Comparison of ENCODE assay signal across 10 cellular contexts in the genomic region with DNA sequence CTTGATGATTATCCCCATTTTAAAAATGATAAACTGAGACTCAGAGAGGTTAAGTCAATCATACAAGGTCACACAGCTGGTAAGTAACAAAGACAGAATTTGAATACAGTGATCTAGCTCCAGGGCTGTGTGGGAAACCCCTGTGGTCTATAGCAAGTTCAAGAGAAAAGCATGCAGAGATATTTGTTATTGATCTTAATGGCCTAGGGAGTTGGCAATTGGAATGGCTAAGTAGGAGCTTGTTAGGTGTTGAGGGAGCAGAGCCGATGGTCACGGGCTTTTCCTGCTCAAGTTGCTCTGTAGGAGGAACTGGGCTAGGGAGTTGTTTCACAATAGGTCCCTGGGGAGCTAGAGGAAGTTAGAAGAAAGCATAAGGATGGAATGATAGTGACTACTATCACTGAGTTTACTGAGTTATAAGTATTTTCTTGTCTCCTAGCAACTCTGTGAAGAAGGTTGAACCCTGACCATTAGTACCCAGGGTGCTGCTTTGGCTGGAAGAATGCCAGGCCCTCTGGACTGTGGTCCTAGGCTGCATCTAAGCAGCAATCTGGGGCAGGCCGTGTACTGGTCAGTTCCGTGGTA. TPM values are rescaled to one million over a fixed set of nuclear protein-coding genes. Genes with fewer than 3 reads are reported as not detected.
DNase-seq lines count a peak whose midpoint lies in the region; ATAC-seq, FAIRE-seq and TF ChIP-seq lines count a peak whose summit lies in the region.
"Had no signal": no experiment of that assay in that cellular context is flagged by ENCODE, and none has a peak within 500 bp of the region (broad histone marks: within the 10 kb centered on the region; RNA-seq: fewer than 3 reads in every experiment).

No MANE protein-coding gene starts in this region.

- H3K27ac Mint-ChIP-seq in CD4-positive, CD25-positive, alpha-beta regulatory T cell, result peak overlapping the region; percentile 88 to 95 (median 89)

- H3K9me1 ChIP-seq in K562 (ENCODE audit: control insufficient read depth, insufficient read depth, low read length), result no peaks in the 10 kb centered on the region

- no peak overlapping the region for H3K4me2 ChIP-seq in K562 (ENCODE audit: insufficient read depth, low read length)

- no peak for TF ChIP-seq EP300 in K562 (IDR thresholded peaks at IDR 0.05; ENCODE audit: low read length)

- peaks cover 0 to 2% (median 0%) of the 10 kb centered on the region in 7 donors for H3K9me3 Mint-ChIP-seq in CD4-positive, CD25-positive, alpha-beta regulatory T cell

- H3K4me1 ChIP-seq in CD4-positive, CD25-positive, alpha-beta regulatory T cell (ENCODE audit: control insufficient read depth, insufficient read depth, low read length, poor library complexity, severe bottlenecking), result peaks cover 28% of the 10 kb centered on the region
- H3K4me1 ChIP-seq in K562 (replicated peaks in 1 of 2; ENCODE audit: control insufficient read depth in 2 of 2, insufficient read depth in 2 of 2, low read length in 2 of 2) (no peaks in the 10 kb centered on the region), mucosa of rectum (ENCODE audit: control insufficient read depth in 2 of 2, insufficient read depth in 2 of 2, low read length in 2 of 2) (peaks cover 16 to 19% of the 10 kb centered on the region in 2 donors)

- no peaks in the 10 kb centered on the region for H3K27me3 ChIP-seq in CD4-positive, CD25-positive, alpha-beta regulatory T cell (ENCODE audit: control insufficient read depth, insufficient read depth, low read length)
- H3K27me3 ChIP-seq in K562 (ENCODE audit: control insufficient read depth in 2 of 2, insufficient read depth in 2 of 2, low read length in 2 of 2), result peaks cover 0 to 4% of the 10 kb centered on the region in 2 experiments; a peak in 3 of 5 replicates
- no peaks in the 10 kb centered on the region for H3K27me3 ChIP-seq in mucosa of rectum (ENCODE audit: control insufficient read depth in 2 of 2, insufficient read depth in 2 of 2, low read length in 2 of 2)
- H3K27me3 ChIP-seq: tibial artery had no signal

- no peak overlapping the region for H2AFZ ChIP-seq in K562 (ENCODE audit: low read depth, low read length)

- H3K4me3 ChIP-seq in CD4-positive, CD25-positive, alpha-beta regulatory T cell (ENCODE audit: low read depth, low read length), result peak overlapping the region; percentile 57
- H3K4me3 ChIP-seq in K562 (no peak overlapping the region), mucosa of rectum (ENCODE audit: low read length in 2 of 2) (no peak overlapping the region)
- H3K4me3 ChIP-seq: tibial artery had no signal

- no peaks in the 10 kb centered on the region for H3K27me3 Mint-ChIP-seq in CD4-positive, CD25-positive, alpha-beta regulatory T cell

- no peak for DNase-seq in CD4-positive, CD25-positive, alpha-beta regulatory T cell
- DNase-seq in HS-5 (ENCODE audit: low read depth) (peak; percentile 9), K562 (ENCODE audit: extremely low read depth in 1 of 4, low spot score in 3 of 4) (no peak), RPMI8226 (no peak), occipital lobe (lab: John Stamatoyannopoulos, UW) (no peak), SK-N-DZ (ENCODE audit: low spot score) (no peak)

- H3K27ac ChIP-seq in CD4-positive, CD25-positive, alpha-beta regulatory T cell (ENCODE audit: insufficient read depth, low read length, poor library complexity, severe bottlenecking), result peak overlapping the region; percentile 62
- no peak overlapping the region for H3K27ac ChIP-seq in K562 (ENCODE audit: extremely low read depth, low read depth, low read length)
- H3K27ac ChIP-seq in mucosa of rectum (ENCODE audit: low read depth in 2 of 2, low read length in 2 of 2), result peak overlapping the region; percentile 65 to 84
- H3K27ac ChIP-seq: epithelial cell of prostate, tibial artery had no signal

- no peaks in the 10 kb centered on the region for H3K79me2 ChIP-seq in K562 (ENCODE audit: control insufficient read depth, insufficient read depth, low read length)

- peaks cover 29% of the 10 kb centered on the region for H3K36me3 Mint-ChIP-seq in CD4-positive, CD25-positive, alpha-beta regulatory T cell

- H4K20me1 ChIP-seq in K562 (replicated peaks; ENCODE audit: control insufficient read depth, insufficient read depth, low read length), result no peaks in the 10 kb centered on the region

- no peak for TF ChIP-seq POLR2A in K562 (conservative IDR thresholded peaks at IDR 0.05)

- TF ChIP-seq RAD21 in K562 (CRISPR knock-in tag; conservative IDR thresholded peaks at IDR 0.05 in 1 of 2, IDR thresholded peaks at IDR 0.05 in 1 of 2), result no peak

- ATAC-seq in CD4-positive, CD25-positive, alpha-beta regulatory T cell (ENCODE audit: low read depth in 2 of 2), result no peak
- ATAC-seq in GM19372 (IDR thresholded peaks at IDR 0.05; ENCODE audit: low read depth, unreplicated experiment) (peak; percentile 58), K562 (peak; percentile 47)

- H3K4me1 Mint-ChIP-seq in CD4-positive, CD25-positive, alpha-beta regulatory T cell, result peaks cover 18 to 41% (median 34%) of the 10 kb centered on the region in 4 donors

- H3K4me3 Mint-ChIP-seq in CD4-positive, CD25-positive, alpha-beta regulatory T cell, result peak overlapping the region in 3 of 4 donors; percentile 13 to 27 (median 18)

- BruUV-seq in K562 (replicated peaks; lab: Mats Ljungman, UMichigan), result no TSS peak

- intact Hi-C loops in K562 (cut with micrococcal nuclease), result no loop called here

- POLR2A ChIA-PET in K562 (lab: Yijun Ruan, JAX), result interaction anchor here (0.9 kb wide), 1 partner anchor 12 kb away, joined by 3 read pairs; no protein-coding TSS in a partner anchor

- H3K9ac ChIP-seq in K562 (ENCODE audit: insufficient read depth in 1 of 2, low read depth in 2 of 2, low read length in 2 of 2) (no peak overlapping the region), mucosa of rectum (ENCODE audit: low read depth in 1 of 2, low read length in 2 of 2) (peak overlapping the region in 1 of 2 donors; percentile 8)

- in situ Hi-C loops in K562 (cut with MboI), result no loop called here

- no peaks in the 10 kb centered on the region for H3K9me3 ChIP-seq in CD4-positive, CD25-positive, alpha-beta regulatory T cell (ENCODE audit: control insufficient read depth in 2 of 2, low read length in 2 of 2)
- no peaks in the 10 kb centered on the region for H3K9me3 ChIP-seq in K562 (replicated peaks; ENCODE audit: control insufficient read depth, insufficient read depth, low read depth, low read length)
- no peaks in the 10 kb centered on the region for H3K9me3 ChIP-seq in mucosa of rectum (ENCODE audit: control insufficient read depth in 2 of 2, low read length in 2 of 2)
- H3K9me3 ChIP-seq: tibial artery had no signal

- WGBS in K562 (ENCODE audit: insufficient coverage, low coverage, missing lambda C conversion rate), result 2% methylated on average over 4 of the region's 4 CpGs

- FAIRE-seq in K562 (lab: Jason Lieb, UNC), result no peak

- CTCF ChIA-PET in K562 (lab: Yijun Ruan, JAX; ENCODE audit: low intra/inter-chr PET ratio), result no interaction called here

- no peak for TF ChIP-seq CTCF in K562 (IDR thresholded peaks at IDR 0.05 in 2 of 3, conservative IDR thresholded peaks at IDR 0.05 in 1 of 3; ENCODE audit: insufficient read depth in 2 of 3, low read depth in 1 of 3, low read length in 3 of 3)

- peaks cover 50% of the 10 kb centered on the region for H3K36me3 ChIP-seq in CD4-positive, CD25-positive, alpha-beta regulatory T cell (ENCODE audit: control insufficient read depth, insufficient read depth, low read length)
- H3K36me3 ChIP-seq in K562 (ENCODE audit: control insufficient read depth, insufficient read depth, low read length) (no peaks in the 10 kb centered on the region), mucosa of rectum (ENCODE audit: control insufficient read depth in 2 of 2, insufficient read depth in 2 of 2, low read length in 2 of 2) (peaks cover 0 to 2% of the 10 kb centered on the region in 2 donors)
- H3K36me3 ChIP-seq: tibial artery had no signal

RNA-seq across cellular contexts. Expression of a gene that starts 30.0 kb away (rescaled TPM):
- total RNA-seq in CD4-positive, CD25-positive, alpha-beta regulatory T cell, result 81.7 TPM
- polyA plus RNA-seq in CD4-positive, CD25-positive, alpha-beta regulatory T cell, result 10 to 100 TPM; 50.6 to 70.6 (median 61.5) TPM
- total RNA-seq in K562 (2011; cell fraction: chromatin; rRNA removed; ENCODE audit: low replicate concordance), result 0.25 TPM in 1 of 2 replicates, not detected in the other
- 0.17 TPM in 1 of 2 replicates, not detected in the other for total RNA-seq in K562 (2011; cell fraction: nucleolus; rRNA removed)
- total RNA-seq in K562 (2011; cell fraction: nucleoplasm; rRNA removed), result 0.07 TPM in 1 of 2 replicates, not detected in the other
- total RNA-seq in K562 (2014; rRNA removed), result under 0.01 and 0.05 TPM in 2 replicates
- total RNA-seq in K562 (2014; rRNA removed; fragmentation: Illumina TruSeq; extraction: Trizol), result 0.04 and 0.13 TPM in 2 replicates
- total RNA-seq in K562 (2015; rRNA removed; fragmentation: Illumina TruSeq; extraction: Trizol), result 0.11 TPM in 1 of 2 replicates, not detected in the other
- total RNA-seq in K562 (2021), result 0.09 and 0.13 TPM in 2 replicates
- 0.12 and 0.29 TPM in 2 replicates for polyA plus RNA-seq in K562 (2011; rRNA removed)
- 0.06 and 0.22 TPM in 2 replicates for polyA plus RNA-seq in K562 (2011; cell fraction: cytosol; rRNA removed)
- 0.03 and 0.11 TPM in 2 replicates for polyA plus RNA-seq in K562 (2011; cell fraction: nucleus; rRNA removed)
- 0.10 and 0.21 TPM in 2 replicates for polyA plus RNA-seq in K562 (2012)
- 0.03 and 0.10 TPM in 2 replicates for polyA plus RNA-seq in K562 (2014; fragmentation: Illumina TruSeq; extraction: Trizol)
- under 1 TPM in 1 of 2 experiments, not detected in 1; 0.01 TPM for polyA plus RNA-seq in K562 (2014; fragmentation: Nextera tagmentation; extraction: Ambion mirVana)
- polyA plus RNA-seq in K562 (2014; rRNA removed), result 0.01 and 0.04 TPM in 2 replicates
- 0.06 and 0.11 TPM in 2 replicates for polyA minus RNA-seq in K562 (2011; rRNA and poly(A)+ RNA removed)
- polyA minus RNA-seq in K562 (2011; cell fraction: cytosol; rRNA and poly(A)+ RNA removed), result not detected in 2 replicates
- polyA minus RNA-seq in K562 (2011; cell fraction: nucleus; rRNA and poly(A)+ RNA removed), result 0.13 TPM in 1 of 2 replicates, not detected in the other
- total RNA-seq in occipital lobe, result 1.1 TPM
- polyA plus RNA-seq in SK-N-DZ (2014; cell fraction: cytosol; rRNA removed), result 0.39 and 0.61 TPM in 2 replicates
- polyA plus RNA-seq in SK-N-DZ (2014; cell fraction: nucleus; rRNA removed), result 0.25 and 0.26 TPM in 2 replicates

RNA-seq across cellular contexts. Expression of a gene that starts 43.1 kb away (rescaled TPM):
- 94.8 TPM for total RNA-seq in CD4-positive, CD25-positive, alpha-beta regulatory T cell
- 10 to 100 TPM; 62.1 to 92.9 (median 86.2) TPM for polyA plus RNA-seq in CD4-positive, CD25-positive, alpha-beta regulatory T cell
- total RNA-seq in K562 (2011; cell fraction: chromatin; rRNA removed; ENCODE audit: low replicate concordance), result 22.1 and 26.9 TPM in 2 replicates
- 29.9 and 33.3 TPM in 2 replicates for total RNA-seq in K562 (2011; cell fraction: nucleolus; rRNA removed)
- 30.0 and 31.4 TPM in 2 replicates for total RNA-seq in K562 (2011; cell fraction: nucleoplasm; rRNA removed)
- 52.0 and 57.1 TPM in 2 replicates for total RNA-seq in K562 (2014; rRNA removed)
- total RNA-seq in K562 (2014; rRNA removed; fragmentation: Illumina TruSeq; extraction: Trizol), result 80.6 and 89.3 TPM in 2 replicates
- 80.2 and 83.0 TPM in 2 replicates for total RNA-seq in K562 (2015; rRNA removed; fragmentation: Illumina TruSeq; extraction: Trizol)
- 100 and 105 TPM in 2 replicates for total RNA-seq in K562 (2021)
- polyA plus RNA-seq in K562 (2011; rRNA removed), result 41.6 and 47.6 TPM in 2 replicates
- polyA plus RNA-seq in K562 (2011; cell fraction: cytosol; rRNA removed), result 40.6 and 48.8 TPM in 2 replicates
- polyA plus RNA-seq in K562 (2011; cell fraction: nucleus; rRNA removed), result 27.2 and 40.2 TPM in 2 replicates
- 46.0 and 49.9 TPM in 2 replicates for polyA plus RNA-seq in K562 (2012)
- polyA plus RNA-seq in K562 (2014; fragmentation: Illumina TruSeq; extraction: Trizol), result 64.2 and 65.8 TPM in 2 replicates
- 10 to 100 TPM; 51.1 to 55.9 TPM for polyA plus RNA-seq in K562 (2014; fragmentation: Nextera tagmentation; extraction: Ambion mirVana)
- polyA plus RNA-seq in K562 (2014; rRNA removed), result 58.2 and 62.5 TPM in 2 replicates
- polyA minus RNA-seq in K562 (2011; rRNA and poly(A)+ RNA removed), result 88.5 and 97.6 TPM in 2 replicates
- polyA minus RNA-seq in K562 (2011; cell fraction: cytosol; rRNA and poly(A)+ RNA removed), result 128 and 137 TPM in 2 replicates
- polyA minus RNA-seq in K562 (2011; cell fraction: nucleus; rRNA and poly(A)+ RNA removed), result 30.6 and 35.9 TPM in 2 replicates
- 79.5 TPM for total RNA-seq in occipital lobe
- 73.8 and 87.5 TPM in 2 replicates for polyA plus RNA-seq in SK-N-DZ (2014; cell fraction: cytosol; rRNA removed)
- 33.2 and 42.1 TPM in 2 replicates for polyA plus RNA-seq in SK-N-DZ (2014; cell fraction: nucleus; rRNA removed)

Comparison
In these comparisons a context has a peak if more than half of its experiments do, and no peak if none do; other contexts are left out.
1. ATAC-seq: peak in GM19372 (single experiment) and K562 (single experiment); none in CD4-positive, CD25-positive, alpha-beta regulatory T cell (0 of 2).
2. RNA of a gene that starts 30.0 kb away (total RNA-seq): 81.7 TPM in CD4-positive, CD25-positive, alpha-beta regulatory T cell (single experiment); 1.1 TPM in occipital lobe (single experiment) and under 0.01 to 0.25 TPM in K562; every median in the first group is over 10 times any median in the second.